In genomic region chr5:172175263-172175719, GRCh38 we compare ENCODE assay signal across 8 cellular contexts. TPM values are rescaled to one million over a fixed set of nuclear protein-coding genes. Genes with fewer than 3 reads are reported as not detected.
A peak's percentile ranks its signal among the peaks of the same experiment; 100 is the strongest.
DNase-seq lines count a peak whose midpoint lies in the region; ATAC-seq, FAIRE-seq and TF ChIP-seq lines count a peak whose summit lies in the region.

No MANE protein-coding gene starts in this region.

- CTCF ChIA-PET in GM12878 (lab: Yijun Ruan, JAX): interaction anchor here (0.7 to 6.1 kb wide), 13 partner anchors 11 to 263 kb away, joined by 3 to 74 read pairs (median 4); partner anchors contain the start of genes STK10 and UBTD2

- intact Hi-C loops in GM12878 (cut with micrococcal nuclease; ENCODE audit: unreplicated experiment): loop anchor here (2.0 kb wide), 1 partner anchor 14 kb away; the partner anchor contains the start of gene STK10
- intact Hi-C loops in sigmoid colon (cut with DNase I): no loop called here

- BruUV-seq in GM12878 (replicated peaks; lab: Mats Ljungman, UMichigan): no TSS peak

- ATAC-seq in HG03196 (IDR thresholded peaks at IDR 0.05; ENCODE audit: unreplicated experiment): peak; percentile 51
- ATAC-seq in GM12878: peak; percentile 80

- in situ Hi-C loops in GM12878 (cut with MboI): loop anchor here (5.0 kb wide), 1 partner anchor 63 kb away; no protein-coding TSS in a partner anchor

- TF ChIP-seq RAD21 in GM12878 (IDR thresholded peaks at IDR 0.05; ENCODE audit: insufficient read depth, low read depth, low read length): no peak

- no peak overlapping the region for H2AFZ ChIP-seq in GM12878 (ENCODE audit: control insufficient read depth, low read depth, low read length)

- RAD21 ChIA-PET in GM12878 (lab: Charles Lee; ENCODE audit: unreplicated experiment): interaction anchor here (0.9 to 9.9 kb wide), 11 partner anchors 11 to 169 kb away, joined by 3 to 158 read pairs (median 5); partner anchors contain the start of genes FBXW11 and STK10

- H3K27ac ChIP-seq in GM12878 (ENCODE audit: control insufficient read depth, insufficient read depth) (peak overlapping the region; percentile 96), sigmoid colon (peak overlapping the region in 1 of 4 donors; percentile 41)

- FAIRE-seq in GM19239 (lab: Jason Lieb, UNC): peak; percentile 96
- FAIRE-seq in GM12878 (lab: Jason Lieb, UNC): peak; percentile 78

- no peak for TF ChIP-seq CTCF in GM12878 (IDR thresholded peaks at IDR 0.05 in 2 of 3, conservative IDR thresholded peaks at IDR 0.05 in 1 of 3; ENCODE audit: control insufficient read depth in 2 of 3, extremely low read depth in 1 of 3, insufficient read depth in 1 of 3, low read depth in 3 of 3, low read length in 3 of 3)
- no peak for TF ChIP-seq CTCF in sigmoid colon (IDR thresholded peaks at IDR 0.05)

- H3K27me3 ChIP-seq in GM12878 (replicated peaks in 1 of 2; ENCODE audit: control insufficient read depth in 2 of 2, insufficient read depth in 2 of 2, low read length in 1 of 2): no peaks in the 10 kb centered on the region
- no peaks in the 10 kb centered on the region for H3K27me3 ChIP-seq in sigmoid colon

- POLR2A ChIA-PET in GM12878 (lab: Charles Lee): interaction anchor here (1.8 to 4.7 kb wide), 6 partner anchors 10 to 64 kb away, joined by 7 to 104 read pairs (median 22); partner anchors contain the start of gene STK10

- no peak for TF ChIP-seq EP300 in GM12878 (IDR thresholded peaks at IDR 0.05; ENCODE audit: borderline replicate concordance in 1 of 2, control insufficient read depth in 1 of 2, low read depth in 2 of 2, low read length in 2 of 2)
- TF ChIP-seq EP300 in sigmoid colon (IDR thresholded peaks at IDR 0.05): no peak

- H3K4me2 ChIP-seq in GM12878 (ENCODE audit: control insufficient read depth, insufficient read depth): peak overlapping the region; percentile 86

- H3K4me1 ChIP-seq in GM12878 (ENCODE audit: control insufficient read depth, insufficient read depth, low read length): peaks cover 67% of the 10 kb centered on the region
- peaks cover 0 to 15% (median 3%) of the 10 kb centered on the region in 4 donors for H3K4me1 ChIP-seq in sigmoid colon

- H3K9ac ChIP-seq in GM12878 (ENCODE audit: control insufficient read depth, insufficient read depth, low read length): peak overlapping the region; percentile 78

- DNase-seq in GM19239 (ENCODE audit: insufficient read length, low spot score) (peak; percentile 62), T-helper 9 cell (peak; percentile 83), GM12878 (ENCODE audit: low read depth, low spot score) (peak; percentile 75), sigmoid colon (peak; percentile 74), AG08396 (ENCODE audit: low spot score) (no peak), DMS 273 treated with DMSO at 0.1 percent for 48 hours (lab: John Stamatoyannopoulos, UW) (no peak), NCI-H2029 treated with DMSO at 0.1 percent for 48 hours (lab: John Stamatoyannopoulos, UW) (no peak)

- H3K79me2 ChIP-seq in GM12878 (ENCODE audit: control insufficient read depth, insufficient read depth, low read length): peaks cover 91% of the 10 kb centered on the region

- H3K9me3 ChIP-seq in GM12878 (replicated peaks; ENCODE audit: control insufficient read depth, insufficient read depth, low read length): no peaks in the 10 kb centered on the region
- H3K9me3 ChIP-seq in sigmoid colon: no peaks in the 10 kb centered on the region

- peaks cover 10 to 17% of the 10 kb centered on the region in 2 experiments; a peak in 3 of 4 replicates for H3K36me3 ChIP-seq in GM12878 (ENCODE audit: control insufficient read depth in 2 of 2, insufficient read depth in 2 of 2, low read length in 1 of 2)
- no peaks in the 10 kb centered on the region for H3K36me3 ChIP-seq in sigmoid colon

- peak overlapping the region; percentile 69 for H3K4me3 ChIP-seq in GM12878
- H3K4me3 ChIP-seq in sigmoid colon: peak overlapping the region in 1 of 4 donors; percentile 19

- TF ChIP-seq POLR2A in GM12878 (IDR thresholded peaks at IDR 0.05; ENCODE audit: low read depth, low read length) (peak; percentile 70; the same call in 1 of the 2 replicates), sigmoid colon (IDR thresholded peaks at IDR 0.05) (no peak)

- 8% methylated on average over 5 of the region's 7 CpGs for WGBS in GM12878 (ENCODE audit: insufficient coverage, insufficient replicate concordance, low lambda C conversion rate, missing lambda C conversion rate)
- 30 to 52% methylated on average over 7 of the region's 7 CpGs for WGBS in sigmoid colon, 2 donors

- SMC1A ChIA-PET in GM12878 (lab: Charles Lee; ENCODE audit: uncharacterized antibody, unreplicated experiment): interaction anchor here (0.9 to 5.6 kb wide), 18 partner anchors 9 to 168 kb away, joined by 3 to 103 read pairs (median 4); partner anchors contain the start of genes FBXW11 and STK10

- peaks cover 11% of the 10 kb centered on the region for H4K20me1 ChIP-seq in GM12878 (ENCODE audit: control insufficient read depth, insufficient read depth)

TF ChIP-seq in GM12878, 131 proteins besides CTCF, POLR2A, EP300 and RAD21 (continues in another document):
- TF ChIP-seq SPI1 (IDR thresholded peaks at IDR 0.05; ENCODE audit: borderline replicate concordance, insufficient read depth, low read depth, low read length) (peak; percentile 81), DPF2 (IDR thresholded peaks at IDR 0.05) (no peak), WRNIP1 (IDR thresholded peaks at IDR 0.05; ENCODE audit: borderline replicate concordance, low read depth, low read length) (0 out of 2 replicates have a peak, but pooled peaks have one; percentile 56), IKZF1 (conservative IDR thresholded peaks at IDR 0.05) (peak; percentile 62), E2F8 (IDR thresholded peaks at IDR 0.05; ENCODE audit: low read depth, partially characterized antibody) (no peak), ETV6 (conservative IDR thresholded peaks at IDR 0.05 in 1 of 2, IDR thresholded peaks at IDR 0.05 in 1 of 2; ENCODE audit: borderline replicate concordance in 1 of 2, low read depth in 1 of 2) (peak in 1 of 2 experiments; percentile 87; a peak in 2 of 4 replicates), HCFC1 (IDR thresholded peaks at IDR 0.05; ENCODE audit: low read length) (no peak)

RNA-seq across cellular contexts. Expression of gene STK10, which starts 12.7 kb away (rescaled TPM):
- total RNA-seq in GM12878 (2013; cell fraction: nucleolus; rRNA removed): 217 and 221 TPM in 2 replicates
- total RNA-seq in GM12878 (2014; rRNA removed): 55.8 and 57.4 TPM in 2 replicates
- total RNA-seq in GM12878 (2014; rRNA removed; fragmentation: Illumina TruSeq; extraction: Trizol): 46.1 and 46.9 TPM in 2 replicates
- total RNA-seq in GM12878 (2021): 75.4 and 96.4 TPM in 2 replicates
- 28.9 TPM for polyA plus RNA-seq in GM12878 (2011; ENCODE audit: low read depth)
- 21.1 and 41.8 TPM in 2 replicates for polyA plus RNA-seq in GM12878 (2011; rRNA removed)
- 45.3 and 48.2 TPM in 2 replicates for polyA plus RNA-seq in GM12878 (2011; cell fraction: cytosol; rRNA removed)
- 80.4 and 105 TPM in 2 replicates for polyA plus RNA-seq in GM12878 (2011; cell fraction: nucleus; rRNA removed)
- polyA plus RNA-seq in GM12878 (2012): 49.9 and 55.9 TPM in 2 replicates
- 33.6 and 53.2 TPM in 2 replicates for polyA plus RNA-seq in GM12878 (2014; fragmentation: Illumina TruSeq; extraction: Trizol)
- 10 to 100 TPM; 14.2 to 20.4 TPM for polyA plus RNA-seq in GM12878 (2014; fragmentation: Nextera tagmentation; extraction: Ambion mirVana)
- polyA plus RNA-seq in GM12878 (2014; rRNA removed): 48.1 and 53.0 TPM in 2 replicates
- polyA plus RNA-seq in GM12878 (2016; fragmentation: Nextera tagmentation; extraction: Ambion mirVana): 10 to 100 TPM; 54.9 to 55.3 TPM
- polyA minus RNA-seq in GM12878 (2011; rRNA and poly(A)+ RNA removed): 68.4 and 96.0 TPM in 2 replicates
- polyA minus RNA-seq in GM12878 (2011; cell fraction: cytosol; rRNA and poly(A)+ RNA removed): 35.1 and 36.6 TPM in 2 replicates
- 53.1 and 106 TPM in 2 replicates for polyA minus RNA-seq in GM12878 (2011; cell fraction: nucleus; rRNA and poly(A)+ RNA removed)
- total RNA-seq in sigmoid colon: 10 to 100 TPM in 3 of 4 donors, 1 to 10 TPM in 1; 8.9 to 16.1 (median 12.6) TPM
- polyA plus RNA-seq in sigmoid colon: 10 to 100 TPM in 1 of 3 donors, 1 to 10 TPM in 2; 4.2 to 28.6 (median 7.6) TPM

RNA-seq across cellular contexts. Expression of gene EFCAB9, which starts 18.7 kb away (rescaled TPM):
- total RNA-seq in GM12878 (2013; cell fraction: nucleolus; rRNA removed): not detected in 2 replicates
- total RNA-seq in GM12878 (2014; rRNA removed): not detected in 2 replicates
- not detected in 2 replicates for total RNA-seq in GM12878 (2014; rRNA removed; fragmentation: Illumina TruSeq; extraction: Trizol)
- not detected in 2 replicates for total RNA-seq in GM12878 (2021)
- not detected for polyA plus RNA-seq in GM12878 (2011; ENCODE audit: low read depth)
- polyA plus RNA-seq in GM12878 (2011; rRNA removed): not detected in 2 replicates
- polyA plus RNA-seq in GM12878 (2011; cell fraction: cytosol; rRNA removed): not detected in 2 replicates
- polyA plus RNA-seq in GM12878 (2011; cell fraction: nucleus; rRNA removed): not detected in 2 replicates
- polyA plus RNA-seq in GM12878 (2012): not detected in 2 replicates
- not detected in 2 replicates for polyA plus RNA-seq in GM12878 (2014; fragmentation: Illumina TruSeq; extraction: Trizol)
- polyA plus RNA-seq in GM12878 (2014; fragmentation: Nextera tagmentation; extraction: Ambion mirVana): not detected
- not detected in 2 replicates for polyA plus RNA-seq in GM12878 (2014; rRNA removed)
- under 1 TPM in 1 of 2 experiments, not detected in 1; 0.73 TPM for polyA plus RNA-seq in GM12878 (2016; fragmentation: Nextera tagmentation; extraction: Ambion mirVana)
- polyA minus RNA-seq in GM12878 (2011; rRNA and poly(A)+ RNA removed): not detected in 2 replicates
- not detected in 2 replicates for polyA minus RNA-seq in GM12878 (2011; cell fraction: cytosol; rRNA and poly(A)+ RNA removed)
- not detected in 2 replicates for polyA minus RNA-seq in GM12878 (2011; cell fraction: nucleus; rRNA and poly(A)+ RNA removed)
- total RNA-seq in sigmoid colon: not detected
- polyA plus RNA-seq in sigmoid colon: not detected

Comparison
In these comparisons a context has a peak if more than half of its experiments do, and no peak if none do; other contexts are left out.
1. DNase-seq: peak in GM19239 (single experiment), T-helper 9 cell (single experiment), GM12878 (single experiment) and sigmoid colon (single experiment); none in AG08396 (single experiment), DMS 273 treated with DMSO at 0.1 percent for 48 hours (single experiment) and NCI-H2029 treated with DMSO at 0.1 percent for 48 hours (single experiment).